ENCODE assay signal across 16 cellular contexts in genomic region chr14:50095895-50096294, GRCh38. TPM values are rescaled to one million over a fixed set of nuclear protein-coding genes. Genes with fewer than 3 reads are reported as not detected.
DNase-seq lines count a peak whose midpoint lies in the region; ATAC-seq and TF ChIP-seq lines count a peak whose summit lies in the region.
"Had no signal": no experiment of that assay in that cellular context is flagged by ENCODE, and none has a peak within 500 bp of the region (broad histone marks: within the 10 kb centered on the region; RNA-seq: fewer than 3 reads in every experiment).

No MANE protein-coding gene starts in this region.

- no peaks in the 10 kb centered on the region for H3K4me1 ChIP-seq in colonic mucosa
- H3K4me1 ChIP-seq: psoas muscle had no signal

- H3K27me3 Mint-ChIP-seq in activated naive CD4-positive, alpha-beta T cell treated with anti-CD3 and anti-CD28 coated beads, Interleukin-2, amount 50 U/mL, for 24 hours, result no peaks in the 10 kb centered on the region

- no peak overlapping the region for H3K4me3 ChIP-seq in colonic mucosa
- H3K4me3 ChIP-seq: psoas muscle, upper lobe of right lung had no signal

- DNase-seq in activated naive CD4-positive, alpha-beta T cell (lab: John Stamatoyannopoulos, UW), result no peak
- peak; percentile 26 for DNase-seq in OCI-M1 (lab: John Stamatoyannopoulos, UW)
- no peak for DNase-seq in colonic mucosa
- no peak for DNase-seq in HUDEP-2 (lab: John Stamatoyannopoulos, UW; ENCODE audit: unreplicated experiment in 76 of 76)
- DNase-seq: activated gamma-delta T cell; caudate nucleus; DMS79; psoas muscle; stimulated activated CD8-positive, alpha-beta memory T cell treated with anti-CD3 and anti-CD28 coated beads, Interleukin-4, amount 100 ng/mL, for 48 hours; upper lobe of right lung had no signal

- no peaks in the 10 kb centered on the region for H3K9me3 ChIP-seq in colonic mucosa
- H3K9me3 ChIP-seq: psoas muscle, upper lobe of right lung had no signal

- peak overlapping the region; percentile 91 for H3K27ac Mint-ChIP-seq in activated naive CD4-positive, alpha-beta T cell treated with anti-CD3 and anti-CD28 coated beads, Interleukin-2, amount 50 U/mL, for 24 hours
- H3K27ac Mint-ChIP-seq: WTC11 had no signal

- peak overlapping the region; percentile 12 for H3K27ac ChIP-seq in colonic mucosa
- H3K27ac ChIP-seq: psoas muscle, upper lobe of right lung had no signal

- no peak for TF ChIP-seq CTCF in colonic mucosa (IDR thresholded peaks at IDR 0.05)

- H3K27me3 ChIP-seq in colonic mucosa, result no peaks in the 10 kb centered on the region
- H3K27me3 ChIP-seq: upper lobe of right lung had no signal

- no peak overlapping the region for H3K9ac ChIP-seq in colonic mucosa (ENCODE audit: low read depth in 2 of 2, low read length in 2 of 2)

- H3K4me3 Mint-ChIP-seq in activated naive CD4-positive, alpha-beta T cell treated with anti-CD3 and anti-CD28 coated beads, Interleukin-2, amount 50 U/mL, for 24 hours, result peak overlapping the region; percentile 70
- H3K4me3 Mint-ChIP-seq: WTC11 had no signal

- intact Hi-C loops in colonic mucosa (cut with DNase I), result loop anchor here (10.0 kb wide), 1 partner anchor 51 kb away; no protein-coding TSS in a partner anchor

- H3K36me3 Mint-ChIP-seq in activated naive CD4-positive, alpha-beta T cell treated with anti-CD3 and anti-CD28 coated beads, Interleukin-2, amount 50 U/mL, for 24 hours, result peaks cover 3% of the 10 kb centered on the region
- H3K36me3 Mint-ChIP-seq: WTC11 had no signal

- ATAC-seq in HG03439 (IDR thresholded peaks at IDR 0.05; ENCODE audit: unreplicated experiment) (no peak), HG02973 (IDR thresholded peaks at IDR 0.05; ENCODE audit: unreplicated experiment) (no peak), HG02840 (IDR thresholded peaks at IDR 0.05; ENCODE audit: low FRiP score, unreplicated experiment) (no peak)
- ATAC-seq: psoas muscle, SK-N-SH treated with all-trans-retinoic acid at 6 μM for 48 hours, upper lobe of right lung, WTC11 had no signal

- peaks cover 82% of the 10 kb centered on the region for H3K4me1 Mint-ChIP-seq in activated naive CD4-positive, alpha-beta T cell treated with anti-CD3 and anti-CD28 coated beads, Interleukin-2, amount 50 U/mL, for 24 hours

- H3K9me3 Mint-ChIP-seq in activated naive CD4-positive, alpha-beta T cell treated with anti-CD3 and anti-CD28 coated beads, Interleukin-2, amount 50 U/mL, for 24 hours, result no peaks in the 10 kb centered on the region
- H3K9me3 Mint-ChIP-seq: WTC11 had no signal

- no peaks in the 10 kb centered on the region for H3K36me3 ChIP-seq in colonic mucosa
- H3K36me3 ChIP-seq: upper lobe of right lung had no signal

RNA-seq across cellular contexts. Expression of gene VCPKMT, which starts 20.5 kb away (rescaled TPM):
- 1 to 10 TPM; 4.6 to 6.7 TPM for total RNA-seq in colonic mucosa
